ENCODE assay signal across 15 cellular contexts in genomic region chr5:149175346-149176113, GRCh38. TPM values are rescaled to one million over a fixed set of nuclear protein-coding genes. Genes with fewer than 3 reads are reported as not detected.
DNase-seq lines count a peak whose midpoint lies in the region; ATAC-seq, FAIRE-seq and TF ChIP-seq lines count a peak whose summit lies in the region.
"Had no signal": no experiment of that assay in that cellular context is flagged by ENCODE, and none has a peak within 500 bp of the region (broad histone marks: within the 10 kb centered on the region; RNA-seq: fewer than 3 reads in every experiment).

No MANE protein-coding gene starts in this region.

- H3K9me3 ChIP-seq in neural progenitor cell (ENCODE audit: low read depth), result no peaks in the 10 kb centered on the region
- H3K9me3 ChIP-seq: mucosa of descending colon had no signal

- no peak overlapping the region for H3K4me2 ChIP-seq in neural progenitor cell

- H3K27me3 ChIP-seq in neural progenitor cell, result no peaks in the 10 kb centered on the region

- TF ChIP-seq CTCF in glutamatergic neuron (IDR thresholded peaks at IDR 0.05; ENCODE audit: partially characterized antibody, unreplicated experiment) (no peak), neural progenitor cell (IDR thresholded peaks at IDR 0.05) (no peak)

- peaks cover 19% of the 10 kb centered on the region for H3K27me3 Mint-ChIP-seq in glutamatergic neuron (ENCODE audit: unreplicated experiment)
- H3K27me3 Mint-ChIP-seq in neural progenitor cell (ENCODE audit: insufficient read depth, low read depth), result peaks cover 2% of the 10 kb centered on the region
- H3K27me3 Mint-ChIP-seq in T-cell, result peaks cover 19 to 28% of the 10 kb centered on the region in 2 donors
- H3K27me3 Mint-ChIP-seq in naive thymus-derived CD8-positive, alpha-beta T cell, result peaks cover 4 to 19% (median 9%) of the 10 kb centered on the region in 5 donors

- H3K36me3 Mint-ChIP-seq in glutamatergic neuron (ENCODE audit: unreplicated experiment) (peaks cover 5% of the 10 kb centered on the region), neural progenitor cell (no peaks in the 10 kb centered on the region), T-cell (no peaks in the 10 kb centered on the region)
- no peaks in the 10 kb centered on the region for H3K36me3 Mint-ChIP-seq in naive thymus-derived CD8-positive, alpha-beta T cell

- no peak overlapping the region for H2AFZ ChIP-seq in neural progenitor cell (replicated peaks)

- peak overlapping the region; percentile 69 for H3K4me3 Mint-ChIP-seq in glutamatergic neuron (ENCODE audit: unreplicated experiment)
- no peak overlapping the region for H3K4me3 Mint-ChIP-seq in neural progenitor cell
- H3K4me3 Mint-ChIP-seq in T-cell, result no peak overlapping the region
- no peak overlapping the region for H3K4me3 Mint-ChIP-seq in naive thymus-derived CD8-positive, alpha-beta T cell
- H3K4me3 Mint-ChIP-seq: activated naive CD8-positive, alpha-beta T cell treated with anti-CD3 and anti-CD28 coated beads, Interleukin-2, amount 50 U/mL, for 24 hours had no signal

- POLR2A ChIA-PET in T-cell (lab: Charles Lee), result no interaction called here
- POLR2A ChIA-PET in naive thymus-derived CD8-positive, alpha-beta T cell (lab: Charles Lee), result no interaction called here

- H4K20me1 ChIP-seq in neural progenitor cell (ENCODE audit: low read depth), result no peaks in the 10 kb centered on the region

- peak; percentile 50 for DNase-seq in NCI-H2171 treated with DMSO at 0.1 percent for 48 hours (lab: John Stamatoyannopoulos, UW)
- no peak for DNase-seq in NCI-H2171 (lab: John Stamatoyannopoulos, UW)
- peak; percentile 39 for DNase-seq in glutamatergic neuron
- no peak for DNase-seq in neural progenitor cell (ENCODE audit: low spot score)
- DNase-seq in urothelium cell line (ENCODE audit: low spot score), result no peak
- no peak for DNase-seq in T-cell
- no peak for DNase-seq in naive thymus-derived CD8-positive, alpha-beta T cell
- DNase-seq in stimulated activated CD4-positive, alpha-beta T cell treated with anti-CD3 and anti-CD28 coated beads, Interleukin-4, amount 100 ng/mL, for 24 hours, result no peak
- DNase-seq: 8988T; activated naive CD8-positive, alpha-beta T cell treated with anti-CD3 and anti-CD28 coated beads, Interleukin-2, amount 50 U/mL, for 24 hours; mucosa of descending colon; NCI-H1092 treated with DMSO at 0.1 percent for 48 hours; NCI-H510A; trophoblast cell had no signal

- H3K4me1 Mint-ChIP-seq in glutamatergic neuron (ENCODE audit: low read depth, unreplicated experiment), result peaks cover 57% of the 10 kb centered on the region
- no peaks in the 10 kb centered on the region for H3K4me1 Mint-ChIP-seq in neural progenitor cell
- H3K4me1 Mint-ChIP-seq in T-cell, result no peaks in the 10 kb centered on the region
- H3K4me1 Mint-ChIP-seq in naive thymus-derived CD8-positive, alpha-beta T cell, result no peaks in the 10 kb centered on the region

- no peaks in the 10 kb centered on the region for H3K79me2 ChIP-seq in neural progenitor cell (ENCODE audit: low read depth)

- no peaks in the 10 kb centered on the region for H3F3A ChIP-seq in neural progenitor cell (ENCODE audit: low read depth)

- no peak overlapping the region for H3K9ac ChIP-seq in neural progenitor cell

- no peaks in the 10 kb centered on the region for H3K4me1 ChIP-seq in neural progenitor cell

- peaks cover 14% of the 10 kb centered on the region for H3K9me3 Mint-ChIP-seq in glutamatergic neuron (ENCODE audit: unreplicated experiment)
- H3K9me3 Mint-ChIP-seq in neural progenitor cell, result no peaks in the 10 kb centered on the region
- no peaks in the 10 kb centered on the region for H3K9me3 Mint-ChIP-seq in T-cell
- no peaks in the 10 kb centered on the region for H3K9me3 Mint-ChIP-seq in naive thymus-derived CD8-positive, alpha-beta T cell
- H3K9me3 Mint-ChIP-seq: activated naive CD8-positive, alpha-beta T cell treated with anti-CD3 and anti-CD28 coated beads, Interleukin-2, amount 50 U/mL, for 24 hours had no signal

- no peak overlapping the region for H3K4me3 ChIP-seq in neural progenitor cell
- H3K4me3 ChIP-seq: mucosa of descending colon had no signal

- ATAC-seq in T-cell (replicated peaks in 1 of 4), result no peak
- ATAC-seq in naive thymus-derived CD8-positive, alpha-beta T cell, result no peak
- ATAC-seq: activated naive CD8-positive, alpha-beta T cell treated with anti-CD3 and anti-CD28 coated beads, Interleukin-2, amount 50 U/mL, for 24 hours; mucosa of descending colon had no signal

- peak; percentile 58 for FAIRE-seq in urothelium cell line (lab: Jason Lieb, UNC)
- FAIRE-seq: H54 had no signal

- H3K27ac ChIP-seq in neural progenitor cell, result no peak overlapping the region

- H3K27ac Mint-ChIP-seq in glutamatergic neuron (ENCODE audit: unreplicated experiment) (peak overlapping the region; percentile 90), neural progenitor cell (peak overlapping the region; percentile 80), T-cell (no peak overlapping the region)
- no peak overlapping the region for H3K27ac Mint-ChIP-seq in naive thymus-derived CD8-positive, alpha-beta T cell
- H3K27ac Mint-ChIP-seq: activated naive CD8-positive, alpha-beta T cell treated with anti-CD3 and anti-CD28 coated beads, Interleukin-2, amount 50 U/mL, for 24 hours had no signal

- no peaks in the 10 kb centered on the region for H3K36me3 ChIP-seq in neural progenitor cell

- CTCF ChIA-PET in T-cell (lab: Charles Lee), result interaction anchor here in 1 of 2 donors (0.6 to 1.2 kb wide), 2 partner anchors 94 to 301 kb away, joined by 3 to 7 read pairs; no protein-coding TSS in a partner anchor

RNA-seq across cellular contexts. Expression of gene ABLIM3, which starts 34.2 kb away (rescaled TPM):
- 19.0 TPM for total RNA-seq in glutamatergic neuron (ENCODE audit: unreplicated experiment)
- not detected in 2 replicates for total RNA-seq in neural progenitor cell (ENCODE audit: low replicate concordance)
- total RNA-seq in T-cell, result under 1 TPM in 3 of 5 donors, not detected in 2; 0.07 to 0.30 (median 0.29) TPM
- total RNA-seq in naive thymus-derived CD8-positive, alpha-beta T cell, result not detected
- not detected for polyA plus RNA-seq in naive thymus-derived CD8-positive, alpha-beta T cell

Comparison
In these comparisons a context has a peak if more than half of its experiments do, and no peak if none do; other contexts are left out.
1. DNase-seq: peak in NCI-H2171 treated with DMSO at 0.1 percent for 48 hours (single experiment) and glutamatergic neuron (single experiment); none in NCI-H2171 (single experiment), neural progenitor cell (single experiment), urothelium cell line (single experiment), T-cell (0 of 34), naive thymus-derived CD8-positive, alpha-beta T cell (0 of 10) and stimulated activated CD4-positive, alpha-beta T cell treated with anti-CD3 and anti-CD28 coated beads, Interleukin-4, amount 100 ng/mL, for 24 hours (single experiment).
2. H3K27ac Mint-ChIP-seq: peak in glutamatergic neuron (single experiment) and neural progenitor cell (single experiment); none in T-cell (0 of 2) and naive thymus-derived CD8-positive, alpha-beta T cell (0 of 10).
3. RNA of gene ABLIM3, which starts 34.2 kb away (total RNA-seq): 19.0 TPM in glutamatergic neuron (single experiment); 0.07 to 0.30 TPM in T-cell, not detected in neural progenitor cell and not detected in naive thymus-derived CD8-positive, alpha-beta T cell; every median in the first group is over 10 times any median in the second.